Comparison of ENCODE assay signal across 8 cellular contexts in the genomic region with DNA sequence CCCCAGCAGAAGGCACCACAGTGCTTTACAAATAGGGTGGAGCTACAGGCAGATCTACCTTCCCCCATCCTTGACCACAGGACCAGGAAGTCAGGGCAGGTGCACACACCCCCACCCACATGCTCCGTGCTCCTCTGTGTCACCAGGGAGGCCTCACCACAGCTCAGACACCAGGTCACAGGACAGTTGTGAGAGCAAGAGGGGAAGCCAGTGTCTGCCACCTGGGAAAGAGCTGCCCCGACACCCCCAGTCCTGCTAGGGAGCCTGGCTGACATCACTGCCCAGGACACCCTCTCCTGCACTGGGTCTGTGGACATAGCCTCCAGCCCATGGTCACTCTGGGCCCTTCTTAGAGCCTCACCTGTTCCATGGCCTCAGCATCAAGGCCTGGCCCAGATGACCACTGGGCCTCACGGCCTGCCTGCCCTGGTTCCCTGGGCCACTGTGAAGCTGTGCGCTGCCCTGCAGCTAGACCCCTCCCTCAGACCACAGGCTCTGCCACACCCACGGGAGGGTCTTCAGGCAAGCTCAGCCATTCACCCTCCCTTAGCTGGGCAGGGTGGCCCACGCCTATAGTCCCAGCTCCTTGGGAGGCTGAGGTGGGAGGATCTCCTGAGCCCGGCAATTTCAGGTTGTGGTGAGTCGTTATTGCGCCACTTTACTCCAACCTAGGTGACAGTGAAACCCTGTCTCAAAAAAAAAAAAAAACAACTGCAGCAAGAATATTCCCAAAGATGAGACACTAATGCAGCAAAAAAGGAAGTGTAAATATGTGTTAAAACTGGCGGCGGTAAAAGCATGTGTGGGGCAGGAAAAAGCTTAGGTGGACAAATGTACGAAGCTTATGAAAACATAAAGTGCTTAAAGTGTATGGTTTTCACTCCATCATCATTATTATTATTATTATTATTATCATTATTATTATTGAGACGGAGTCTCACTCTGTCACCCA. TPM values are rescaled to one million over a fixed set of nuclear protein-coding genes. Genes with fewer than 3 reads are reported as not detected.
A peak's percentile ranks its signal among the peaks of the same experiment; 100 is the strongest.
DNase-seq lines count a peak whose midpoint lies in the region; ATAC-seq and TF ChIP-seq lines count a peak whose summit lies in the region.

No MANE protein-coding gene starts in this region.

- peak overlapping the region; percentile 32 for H3K27ac Mint-ChIP-seq in activated naive CD8-positive, alpha-beta T cell treated with anti-CD3 and anti-CD28 coated beads, Interleukin-2, amount 50 U/mL, for 24 hours
- H3K27ac Mint-ChIP-seq in progenitor cell of endocrine pancreas = no peak overlapping the region

- no peaks in the 10 kb centered on the region for H3K9me2 ChIP-seq in PC-9 (ENCODE audit: insufficient read depth)

- H3K4me1 Mint-ChIP-seq in activated naive CD8-positive, alpha-beta T cell treated with anti-CD3 and anti-CD28 coated beads, Interleukin-2, amount 50 U/mL, for 24 hours = peaks cover 38% of the 10 kb centered on the region
- H3K4me1 Mint-ChIP-seq in progenitor cell of endocrine pancreas (ENCODE audit: low read depth) = peaks cover 3% of the 10 kb centered on the region

- ATAC-seq in GM18909 (IDR thresholded peaks at IDR 0.05; ENCODE audit: poor library complexity, unreplicated experiment) = peak; percentile 78
- ATAC-seq in HG02981 (IDR thresholded peaks at IDR 0.05; ENCODE audit: unreplicated experiment) = peak; percentile 75
- ATAC-seq in activated naive CD8-positive, alpha-beta T cell treated with anti-CD3 and anti-CD28 coated beads, Interleukin-2, amount 50 U/mL, for 24 hours = peak; percentile 70

- peaks cover 16% of the 10 kb centered on the region; the same call in 1 of the 2 replicates for H3F3A ChIP-seq in PC-9 (ENCODE audit: insufficient read depth, low read depth)

- H3K4me3 ChIP-seq in PC-9 = no peak overlapping the region

- CTCF ChIA-PET in PC-9 (lab: Charles Lee) = interaction anchor here (0.6 to 0.9 kb wide), 4 partner anchors 10 to 710 kb away, joined by 3 to 8 read pairs (median 6); partner anchors contain the start of genes POLR3K and SNRNP25

- H3K4me2 ChIP-seq in PC-9 = peak overlapping the region; percentile 46

- H3K9me3 Mint-ChIP-seq in activated naive CD8-positive, alpha-beta T cell treated with anti-CD3 and anti-CD28 coated beads, Interleukin-2, amount 50 U/mL, for 24 hours = no peaks in the 10 kb centered on the region
- H3K9me3 Mint-ChIP-seq in progenitor cell of endocrine pancreas (ENCODE audit: low read depth) = peaks cover 12% of the 10 kb centered on the region

- POLR2A ChIA-PET in PC-9 (lab: Charles Lee; ENCODE audit: unreplicated experiment) = interaction anchor here (0.8 kb wide), 2 partner anchors 14 to 633 kb away, joined by 4 to 8 read pairs; partner anchors contain the start of genes POLR3K and SNRNP25

- H4K20me1 ChIP-seq in PC-9 (ENCODE audit: insufficient read depth) = no peaks in the 10 kb centered on the region

- intact Hi-C loops in PC-9 (cut with micrococcal nuclease; ENCODE audit: unreplicated experiment) = no loop called here

- H3K27me3 ChIP-seq in PC-9 (ENCODE audit: insufficient read depth, low read depth) = no peaks in the 10 kb centered on the region

- peaks cover 29% of the 10 kb centered on the region for H3K4me1 ChIP-seq in PC-9 (replicated peaks; ENCODE audit: insufficient read depth)

- no peaks in the 10 kb centered on the region for H3K79me2 ChIP-seq in PC-9 (ENCODE audit: low read depth)

- no peaks in the 10 kb centered on the region for H3K27me3 Mint-ChIP-seq in activated naive CD8-positive, alpha-beta T cell treated with anti-CD3 and anti-CD28 coated beads, Interleukin-2, amount 50 U/mL, for 24 hours
- no peaks in the 10 kb centered on the region for H3K27me3 Mint-ChIP-seq in progenitor cell of endocrine pancreas

- peaks cover 28% of the 10 kb centered on the region for H3K36me3 Mint-ChIP-seq in activated naive CD8-positive, alpha-beta T cell treated with anti-CD3 and anti-CD28 coated beads, Interleukin-2, amount 50 U/mL, for 24 hours (ENCODE audit: low read depth)
- H3K36me3 Mint-ChIP-seq in progenitor cell of endocrine pancreas (ENCODE audit: insufficient read depth) = peaks cover 27% of the 10 kb centered on the region

- no peak overlapping the region for H2AFZ ChIP-seq in PC-9

- H3K36me3 ChIP-seq in PC-9 (ENCODE audit: low read depth) = no peaks in the 10 kb centered on the region

- DNase-seq in PC-9 (peak; percentile 85 to 86), progenitor cell of endocrine pancreas (ENCODE audit: low spot score, unreplicated experiment) (no peak), COR-L47 (lab: John Stamatoyannopoulos, UW) (no peak), A172 (ENCODE audit: low spot score) (no peak)
- DNase-seq in activated naive CD8-positive, alpha-beta T cell treated with anti-CD3 and anti-CD28 coated beads, Interleukin-2, amount 50 U/mL, for 24 hours = peak; percentile 46
- peak; percentile 7 for DNase-seq in stimulated activated CD8-positive, alpha-beta memory T cell treated with anti-CD3 and anti-CD28 coated beads, Interleukin-12 subunit alpha, Interleukin-12 subunit beta, amount 100 ng/mL, for 24 hours (ENCODE audit: extremely low read depth)

- no peak overlapping the region for H3K4me3 Mint-ChIP-seq in activated naive CD8-positive, alpha-beta T cell treated with anti-CD3 and anti-CD28 coated beads, Interleukin-2, amount 50 U/mL, for 24 hours
- H3K4me3 Mint-ChIP-seq in progenitor cell of endocrine pancreas (ENCODE audit: low read depth) = no peak overlapping the region

- TF ChIP-seq CTCF in PC-9 (conservative IDR thresholded peaks at IDR 0.05) (no peak), progenitor cell of endocrine pancreas (IDR thresholded peaks at IDR 0.05; ENCODE audit: unreplicated experiment) (no peak)

- H3K27ac ChIP-seq in PC-9 = peak overlapping the region; percentile 74

- no TSS peak for BruUV-seq in PC-9 (replicated peaks; lab: Mats Ljungman, UMichigan)

- no peaks in the 10 kb centered on the region for H3K9me3 ChIP-seq in PC-9 (ENCODE audit: insufficient read depth, low read depth)

RNA-seq across cellular contexts. Expression of gene POLR3K, which starts 14.2 kb away (rescaled TPM):
- total RNA-seq in PC-9 (2021) = 33.5 and 38.4 TPM in 2 replicates
- 11.1 and 13.9 TPM in 2 replicates for total RNA-seq in progenitor cell of endocrine pancreas
- total RNA-seq in A172 (2014; rRNA removed; shearing (Covaris generic)) = 11.7 and 15.9 TPM in 2 replicates

RNA-seq across cellular contexts. Expression of gene SNRNP25, which starts 14.4 kb away (rescaled TPM):
- total RNA-seq in PC-9 (2021) = 60.8 and 61.4 TPM in 2 replicates
- 52.0 and 53.9 TPM in 2 replicates for total RNA-seq in progenitor cell of endocrine pancreas
- total RNA-seq in A172 (2014; rRNA removed; shearing (Covaris generic)) = 70.8 and 84.5 TPM in 2 replicates

RNA-seq across cellular contexts. Expression of gene RHBDF1, which starts 33.2 kb away (rescaled TPM):
- total RNA-seq in PC-9 (2021) (51.4 and 62.9 TPM in 2 replicates), progenitor cell of endocrine pancreas (51.3 and 58.2 TPM in 2 replicates)
- total RNA-seq in A172 (2014; rRNA removed; shearing (Covaris generic)) = 39.3 and 43.7 TPM in 2 replicates

RNA-seq across cellular contexts. Expression of gene MPG, which starts 38.8 kb away (rescaled TPM):
- total RNA-seq in PC-9 (2021) (86.2 and 138 TPM in 2 replicates), progenitor cell of endocrine pancreas (32.4 and 35.2 TPM in 2 replicates)
- total RNA-seq in A172 (2014; rRNA removed; shearing (Covaris generic)) = 144 TPM in 2 replicates

Comparison
In these comparisons a context has a peak if more than half of its experiments do, and no peak if none do; other contexts are left out.
1. DNase-seq: peak in PC-9 (2 of 2), activated naive CD8-positive, alpha-beta T cell treated with anti-CD3 and anti-CD28 coated beads, Interleukin-2, amount 50 U/mL, for 24 hours (single experiment) and stimulated activated CD8-positive, alpha-beta memory T cell treated with anti-CD3 and anti-CD28 coated beads, Interleukin-12 subunit alpha, Interleukin-12 subunit beta, amount 100 ng/mL, for 24 hours (single experiment); none in progenitor cell of endocrine pancreas (single experiment), COR-L47 (single experiment) and A172 (single experiment).
2. Peak in every context shown above with its lines, with median percentiles within 50 percentile points of each other: ATAC-seq.